ENCODE assay signal across 1 cellular context in the genomic region with DNA sequence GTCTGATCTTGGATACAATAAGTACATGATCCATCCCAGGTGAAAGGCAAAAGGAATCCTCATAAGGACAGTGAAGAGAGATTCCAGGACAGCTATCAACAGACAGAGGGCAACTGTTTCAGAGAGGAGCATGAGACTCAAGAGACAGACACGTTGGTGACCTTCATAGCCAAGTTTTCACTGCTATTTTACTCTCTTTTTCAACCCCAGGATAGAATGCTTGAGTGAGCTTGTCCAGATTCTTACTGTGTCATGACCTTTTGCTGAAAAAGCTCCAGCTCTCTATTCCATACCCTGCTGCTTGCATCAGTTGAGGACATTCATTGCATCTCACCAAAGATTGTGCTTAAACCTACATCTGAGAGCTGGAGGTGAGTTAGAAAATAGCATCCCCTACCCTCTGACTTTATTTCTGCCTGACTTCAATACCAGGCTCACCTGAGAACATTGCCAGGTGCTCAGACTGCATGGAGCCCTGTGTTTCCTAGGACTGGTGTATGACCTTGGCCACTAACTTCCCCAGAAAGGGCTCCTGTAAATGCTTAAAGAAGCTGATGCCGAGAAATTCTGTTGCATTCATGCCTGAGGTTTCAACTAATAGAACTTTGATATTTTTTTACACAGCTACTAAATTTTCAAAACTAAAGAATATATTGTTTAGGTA.
A peak's percentile ranks its signal among the peaks of the same experiment; 100 is the strongest.
TF ChIP-seq lines count a peak whose summit lies in the region.

No MANE protein-coding gene starts in this region.

TF ChIP-seq in HepG2, 621 proteins besides CTCF, POLR2A, EP300 and RAD21 (continued from another document):
- TF ChIP-seq MTA3 (CRISPR knock-in tag; IDR thresholded peaks at IDR 0.05) (no peak), ETV5 (CRISPR knock-in tag; IDR thresholded peaks at IDR 0.05; ENCODE audit: borderline replicate concordance) (no peak), SETDB1 (CRISPR knock-in tag; IDR thresholded peaks at IDR 0.05; ENCODE audit: borderline replicate concordance) (no peak), EEA1 (CRISPR knock-in tag; IDR thresholded peaks at IDR 0.05; ENCODE audit: borderline replicate concordance) (no peak), MXI1 (IDR thresholded peaks at IDR 0.05; ENCODE audit: borderline replicate concordance, low read depth, low read length) (no peak)
- TF ChIP-seq, protein P1, sequence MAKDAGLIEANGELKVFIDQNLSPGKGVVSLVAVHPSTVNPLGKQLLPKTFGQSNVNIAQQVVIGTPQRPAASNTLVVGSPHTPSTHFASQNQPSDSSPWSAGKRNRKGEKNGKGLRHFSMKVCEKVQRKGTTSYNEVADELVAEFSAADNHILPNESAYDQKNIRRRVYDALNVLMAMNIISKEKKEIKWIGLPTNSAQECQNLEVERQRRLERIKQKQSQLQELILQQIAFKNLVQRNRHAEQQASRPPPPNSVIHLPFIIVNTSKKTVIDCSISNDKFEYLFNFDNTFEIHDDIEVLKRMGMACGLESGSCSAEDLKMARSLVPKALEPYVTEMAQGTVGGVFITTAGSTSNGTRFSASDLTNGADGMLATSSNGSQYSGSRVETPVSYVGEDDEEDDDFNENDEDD (CRISPR knock-in tag; IDR thresholded peaks at IDR 0.05; ENCODE audit: borderline replicate concordance): 0 out of 2 replicates have a peak, but pooled peaks have one; percentile 28
- TF ChIP-seq, protein P2, sequence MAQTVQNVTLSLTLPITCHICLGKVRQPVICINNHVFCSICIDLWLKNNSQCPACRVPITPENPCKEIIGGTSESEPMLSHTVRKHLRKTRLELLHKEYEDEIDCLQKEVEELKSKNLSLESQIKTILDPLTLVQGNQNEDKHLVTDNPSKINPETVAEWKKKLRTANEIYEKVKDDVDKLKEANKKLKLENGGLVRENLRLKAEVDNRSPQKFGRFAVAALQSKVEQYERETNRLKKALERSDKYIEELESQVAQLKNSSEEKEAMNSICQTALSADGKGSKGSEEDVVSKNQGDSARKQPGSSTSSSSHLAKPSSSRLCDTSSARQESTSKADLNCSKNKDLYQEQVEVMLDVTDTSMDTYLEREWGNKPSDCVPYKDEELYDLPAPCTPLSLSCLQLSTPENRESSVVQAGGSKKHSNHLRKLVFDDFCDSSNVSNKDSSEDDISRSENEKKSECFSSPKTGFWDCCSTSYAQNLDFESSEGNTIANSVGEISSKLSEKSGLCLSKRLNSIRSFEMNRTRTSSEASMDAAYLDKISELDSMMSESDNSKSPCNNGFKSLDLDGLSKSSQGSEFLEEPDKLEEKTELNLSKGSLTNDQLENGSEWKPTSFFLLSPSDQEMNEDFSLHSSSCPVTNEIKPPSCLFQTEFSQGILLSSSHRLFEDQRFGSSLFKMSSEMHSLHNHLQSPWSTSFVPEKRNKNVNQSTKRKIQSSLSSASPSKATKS (CRISPR knock-in tag; IDR thresholded peaks at IDR 0.05): 0 out of 2 replicates have a peak, but pooled peaks have one; percentile 17
- TF ChIP-seq, protein P3, sequence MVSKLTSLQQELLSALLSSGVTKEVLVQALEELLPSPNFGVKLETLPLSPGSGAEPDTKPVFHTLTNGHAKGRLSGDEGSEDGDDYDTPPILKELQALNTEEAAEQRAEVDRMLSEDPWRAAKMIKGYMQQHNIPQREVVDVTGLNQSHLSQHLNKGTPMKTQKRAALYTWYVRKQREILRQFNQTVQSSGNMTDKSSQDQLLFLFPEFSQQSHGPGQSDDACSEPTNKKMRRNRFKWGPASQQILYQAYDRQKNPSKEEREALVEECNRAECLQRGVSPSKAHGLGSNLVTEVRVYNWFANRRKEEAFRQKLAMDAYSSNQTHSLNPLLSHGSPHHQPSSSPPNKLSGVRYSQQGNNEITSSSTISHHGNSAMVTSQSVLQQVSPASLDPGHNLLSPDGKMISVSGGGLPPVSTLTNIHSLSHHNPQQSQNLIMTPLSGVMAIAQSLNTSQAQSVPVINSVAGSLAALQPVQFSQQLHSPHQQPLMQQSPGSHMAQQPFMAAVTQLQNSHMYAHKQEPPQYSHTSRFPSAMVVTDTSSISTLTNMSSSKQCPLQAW (CRISPR knock-in tag; IDR thresholded peaks at IDR 0.05): no peak
